8 cellular contexts compared by ENCODE assay signal in genomic region chr2:68031546-68032160, GRCh38. TPM values are rescaled to one million over a fixed set of nuclear protein-coding genes. Genes with fewer than 3 reads are reported as not detected.
DNase-seq lines count a peak whose midpoint lies in the region; ATAC-seq, FAIRE-seq and TF ChIP-seq lines count a peak whose summit lies in the region.

No MANE protein-coding gene starts in this region.

- peak; percentile 95 for FAIRE-seq in endometrium (lab: Jason Lieb, UNC)

- intact Hi-C loops in PC-3 (cut with micrococcal nuclease): loop anchor here (1.0 to 10.0 kb wide), 7 partner anchors 114 to 1599 kb away; partner anchors contain the start of gene ETAA1

- TF ChIP-seq CTCF in PC-3 (conservative IDR thresholded peaks at IDR 0.05; ENCODE audit: low read depth, low read length): peak; percentile 88
- peak; percentile 86 for TF ChIP-seq CTCF in neural crest cell (conservative IDR thresholded peaks at IDR 0.05)

- DNase-seq in DMS79 treated with DMSO at 0.1 percent for 48 hours (lab: John Stamatoyannopoulos, UW) (peak; percentile 80), Karpas-422 (peak; percentile 89), PC-3 (peak; percentile 85), neural crest cell (ENCODE audit: low read depth, low spot score) (no peak)
- DNase-seq in stimulated activated effector memory CD8-positive, alpha-beta T cell treated with anti-CD3 and anti-CD28 coated beads, Interleukin-12 subunit alpha, Interleukin-12 subunit beta, amount 100 ng/mL, for 72 hours (ENCODE audit: low spot score in 2 of 2): no peak

- H3K4me3 Mint-ChIP-seq in neural crest cell: no peak overlapping the region
- no peak overlapping the region for H3K4me3 Mint-ChIP-seq in activated T-helper 17 cell treated with anti-CD3 and anti-CD28 coated beads, Interleukin-2, amount 50 U/mL, for 72 hours
- H3K4me3 Mint-ChIP-seq in stimulated activated effector memory CD8-positive, alpha-beta T cell treated with anti-CD3 and anti-CD28 coated beads, Interleukin-12 subunit alpha, Interleukin-12 subunit beta, amount 100 ng/mL, for 72 hours: no peak overlapping the region

- H3K4me1 ChIP-seq in Karpas-422 (ENCODE audit: low read length) (peaks cover 5% of the 10 kb centered on the region), PC-3 (ENCODE audit: insufficient read depth, low read length) (peaks cover 14% of the 10 kb centered on the region)

- H3K4me3 ChIP-seq in Karpas-422 (ENCODE audit: low read length): no peak overlapping the region
- H3K4me3 ChIP-seq in PC-3 (ENCODE audit: low read length): no peak overlapping the region

- POLR2A ChIA-PET in PC-3 (lab: Charles Lee; ENCODE audit: unreplicated experiment): interaction anchor here (0.5 to 0.7 kb wide), 2 partner anchors 30 to 31 kb away, joined by 3 to 5 read pairs; partner anchors contain the start of gene C1D

- peaks cover 2% of the 10 kb centered on the region for H3K27me3 Mint-ChIP-seq in neural crest cell (ENCODE audit: low read depth)
- H3K27me3 Mint-ChIP-seq in activated T-helper 17 cell treated with anti-CD3 and anti-CD28 coated beads, Interleukin-2, amount 50 U/mL, for 72 hours: peaks cover 3% of the 10 kb centered on the region

- H3K36me3 ChIP-seq in Karpas-422 (ENCODE audit: insufficient read depth, low read length) (no peaks in the 10 kb centered on the region), PC-3 (ENCODE audit: low read depth, low read length) (no peaks in the 10 kb centered on the region)

- ATAC-seq in GM21447 (IDR thresholded peaks at IDR 0.05; ENCODE audit: unreplicated experiment) (peak; percentile 75), PC-3 (peak; percentile 73)
- ATAC-seq in activated T-helper 17 cell treated with anti-CD3 and anti-CD28 coated beads, Interleukin-2, amount 50 U/mL, for 72 hours (replicated peaks): no peak
- ATAC-seq in stimulated activated effector memory CD8-positive, alpha-beta T cell treated with anti-CD3 and anti-CD28 coated beads, Interleukin-12 subunit alpha, Interleukin-12 subunit beta, amount 100 ng/mL, for 72 hours: no peak

- no peak overlapping the region for H3K27ac Mint-ChIP-seq in neural crest cell (ENCODE audit: unreplicated experiment)
- H3K27ac Mint-ChIP-seq in activated T-helper 17 cell treated with anti-CD3 and anti-CD28 coated beads, Interleukin-2, amount 50 U/mL, for 72 hours: no peak overlapping the region
- no peak overlapping the region for H3K27ac Mint-ChIP-seq in stimulated activated effector memory CD8-positive, alpha-beta T cell treated with anti-CD3 and anti-CD28 coated beads, Interleukin-12 subunit alpha, Interleukin-12 subunit beta, amount 100 ng/mL, for 72 hours

- H4K20me1 ChIP-seq in Karpas-422 (ENCODE audit: insufficient read depth, low read depth, low read length) (no peaks in the 10 kb centered on the region), PC-3 (ENCODE audit: low read length) (no peaks in the 10 kb centered on the region)

- H3K27me3 ChIP-seq in Karpas-422 (ENCODE audit: low read length) (no peaks in the 10 kb centered on the region), PC-3 (ENCODE audit: low read length) (no peaks in the 10 kb centered on the region)

- H3K27ac ChIP-seq in Karpas-422 (ENCODE audit: low read length): no peak overlapping the region
- H3K27ac ChIP-seq in PC-3 (ENCODE audit: low read length): no peak overlapping the region

- H3K79me2 ChIP-seq in Karpas-422 (ENCODE audit: low read length): no peaks in the 10 kb centered on the region
- H3K79me2 ChIP-seq in PC-3 (ENCODE audit: low read length): no peaks in the 10 kb centered on the region

- no peaks in the 10 kb centered on the region for H3K9me2 ChIP-seq in Karpas-422 (replicated peaks; ENCODE audit: insufficient read depth, low read length)
- H3K9me2 ChIP-seq in PC-3 (replicated peaks; ENCODE audit: low read length): no peaks in the 10 kb centered on the region

- H3K9me3 ChIP-seq in Karpas-422 (ENCODE audit: low read length) (no peaks in the 10 kb centered on the region), PC-3 (ENCODE audit: low read length) (no peaks in the 10 kb centered on the region)

- H2AFZ ChIP-seq in Karpas-422 (ENCODE audit: low read length) (no peak overlapping the region), PC-3 (ENCODE audit: low read length) (peak overlapping the region; percentile 11)

- H3K4me1 Mint-ChIP-seq in neural crest cell: no peaks in the 10 kb centered on the region
- no peaks in the 10 kb centered on the region for H3K4me1 Mint-ChIP-seq in activated T-helper 17 cell treated with anti-CD3 and anti-CD28 coated beads, Interleukin-2, amount 50 U/mL, for 72 hours
- no peaks in the 10 kb centered on the region for H3K4me1 Mint-ChIP-seq in stimulated activated effector memory CD8-positive, alpha-beta T cell treated with anti-CD3 and anti-CD28 coated beads, Interleukin-12 subunit alpha, Interleukin-12 subunit beta, amount 100 ng/mL, for 72 hours

- H3K9me3 Mint-ChIP-seq in neural crest cell: no peaks in the 10 kb centered on the region
- H3K9me3 Mint-ChIP-seq in activated T-helper 17 cell treated with anti-CD3 and anti-CD28 coated beads, Interleukin-2, amount 50 U/mL, for 72 hours: no peaks in the 10 kb centered on the region
- H3K9me3 Mint-ChIP-seq in stimulated activated effector memory CD8-positive, alpha-beta T cell treated with anti-CD3 and anti-CD28 coated beads, Interleukin-12 subunit alpha, Interleukin-12 subunit beta, amount 100 ng/mL, for 72 hours: no peaks in the 10 kb centered on the region

- CTCF ChIA-PET in PC-3 (lab: Charles Lee): interaction anchor here (0.6 to 1.9 kb wide), 9 partner anchors 112 to 1602 kb away, joined by 3 to 5 read pairs (median 4); no protein-coding TSS in a partner anchor

- no peaks in the 10 kb centered on the region for H3K36me3 Mint-ChIP-seq in neural crest cell (ENCODE audit: low read depth)
- no peaks in the 10 kb centered on the region for H3K36me3 Mint-ChIP-seq in activated T-helper 17 cell treated with anti-CD3 and anti-CD28 coated beads, Interleukin-2, amount 50 U/mL, for 72 hours (ENCODE audit: low read depth)
- H3K36me3 Mint-ChIP-seq in stimulated activated effector memory CD8-positive, alpha-beta T cell treated with anti-CD3 and anti-CD28 coated beads, Interleukin-12 subunit alpha, Interleukin-12 subunit beta, amount 100 ng/mL, for 72 hours: no peaks in the 10 kb centered on the region

- no peaks in the 10 kb centered on the region for H3F3A ChIP-seq in PC-3 (ENCODE audit: low read length, unreplicated experiment)

- no TSS peak for BruUV-seq in PC-3 (replicated peaks; lab: Mats Ljungman, UMichigan)

- H3K4me2 ChIP-seq in Karpas-422 (ENCODE audit: low read depth, low read length, poor library complexity, severe bottlenecking) (no peak overlapping the region), PC-3 (ENCODE audit: low read length) (peak overlapping the region; percentile 33; the same call in 1 of the 2 replicates)

- H3K9ac ChIP-seq in Karpas-422 (ENCODE audit: low read length) (no peak overlapping the region), PC-3 (ENCODE audit: low read length) (0 out of 2 replicates have a peak overlapping the region, but pooled peaks have one; percentile 12)

RNA-seq across cellular contexts. Expression of gene C1D, which starts 31.2 kb away (rescaled TPM):
- total RNA-seq in Karpas-422 (2014; rRNA removed; shearing (Covaris generic); ENCODE audit: low replicate concordance): 53.6 and 86.7 TPM in 2 replicates
- total RNA-seq in PC-3 (2014; rRNA removed) (19.1 and 24.6 TPM in 2 replicates), neural crest cell (17.3 and 20.2 TPM in 2 replicates)
- 10 to 100 TPM; 16.8 to 17.8 TPM for total RNA-seq in activated T-helper 17 cell treated with anti-CD3 and anti-CD28 coated beads, Interleukin-2, amount 50 U/mL, for 72 hours

Comparison
In these comparisons a context has a peak if more than half of its experiments do, and no peak if none do; other contexts are left out.
1. DNase-seq: peak in DMS79 treated with DMSO at 0.1 percent for 48 hours (single experiment), Karpas-422 (single experiment) and PC-3 (single experiment); none in neural crest cell (single experiment) and stimulated activated effector memory CD8-positive, alpha-beta T cell treated with anti-CD3 and anti-CD28 coated beads, Interleukin-12 subunit alpha, Interleukin-12 subunit beta, amount 100 ng/mL, for 72 hours (0 of 2).
2. ATAC-seq: peak in GM21447 (single experiment) and PC-3 (single experiment); none in activated T-helper 17 cell treated with anti-CD3 and anti-CD28 coated beads, Interleukin-2, amount 50 U/mL, for 72 hours (single experiment) and stimulated activated effector memory CD8-positive, alpha-beta T cell treated with anti-CD3 and anti-CD28 coated beads, Interleukin-12 subunit alpha, Interleukin-12 subunit beta, amount 100 ng/mL, for 72 hours (single experiment).